Comparison of ENCODE assay signal across 8 cellular contexts in genomic region chr17:42677012-42677857, GRCh38. TPM values are rescaled to one million over a fixed set of nuclear protein-coding genes. Genes with fewer than 3 reads are reported as not detected.
A peak's percentile ranks its signal among the peaks of the same experiment; 100 is the strongest.
DNase-seq lines count a peak whose midpoint lies in the region; ATAC-seq and TF ChIP-seq lines count a peak whose summit lies in the region.

No MANE protein-coding gene starts in this region.

- H3K9me3 Mint-ChIP-seq in osteocyte (ENCODE audit: unreplicated experiment): no peaks in the 10 kb centered on the region

- H3K9me3 ChIP-seq in adipocyte (ENCODE audit: control insufficient read depth, low read length) (no peaks in the 10 kb centered on the region), thoracic aorta (no peaks in the 10 kb centered on the region)

- H3K27ac ChIP-seq in thoracic aorta: peak overlapping the region; percentile 96 to 98

- H3K27me3 ChIP-seq in adipocyte (replicated peaks; ENCODE audit: control insufficient read depth, insufficient read depth, low read length) (no peaks in the 10 kb centered on the region), thoracic aorta (replicated peaks; ENCODE audit: insufficient read depth) (no peaks in the 10 kb centered on the region)

- no peaks in the 10 kb centered on the region for H3K36me3 Mint-ChIP-seq in osteocyte (ENCODE audit: unreplicated experiment)

- H3K4me1 Mint-ChIP-seq in osteocyte (ENCODE audit: unreplicated experiment): peaks cover 46% of the 10 kb centered on the region

- no peak for TF ChIP-seq CTCF in GM10266 (IDR thresholded peaks at IDR 0.05; ENCODE audit: control insufficient read depth, insufficient read depth, low read depth, missing control alignments)
- TF ChIP-seq CTCF in osteocyte (IDR thresholded peaks at IDR 0.05): no peak
- no peak for TF ChIP-seq CTCF in thoracic aorta (IDR thresholded peaks at IDR 0.05)

- peaks cover 49% of the 10 kb centered on the region for H3K4me1 ChIP-seq in adipocyte (ENCODE audit: control insufficient read depth, insufficient read depth, low read length)
- peaks cover 60 to 65% of the 10 kb centered on the region in 2 donors for H3K4me1 ChIP-seq in thoracic aorta (ENCODE audit: control insufficient read depth in 1 of 2, low read depth in 2 of 2)

- H3K4me3 Mint-ChIP-seq in osteocyte (ENCODE audit: unreplicated experiment): peak overlapping the region; percentile 86

- peak; percentile 59 for ATAC-seq in HG02763 (IDR thresholded peaks at IDR 0.05; ENCODE audit: unreplicated experiment)
- ATAC-seq in Right ventricle myocardium superior (ENCODE audit: poor library complexity): peak; percentile 64
- peak; percentile 75 for ATAC-seq in thoracic aorta (ENCODE audit: insufficient number of reproducible peaks, low FRiP score, low read depth)

- no peaks in the 10 kb centered on the region for H3K27me3 Mint-ChIP-seq in osteocyte (ENCODE audit: unreplicated experiment)

- H3K27ac Mint-ChIP-seq in osteocyte (ENCODE audit: unreplicated experiment): peak overlapping the region; percentile 95

- DNase-seq in GM10266 (ENCODE audit: extremely low spot score): peak; percentile 100
- DNase-seq in NCI-H1417 treated with DMSO at 0.1 percent for 48 hours (lab: John Stamatoyannopoulos, UW): peak; percentile 99
- peak; percentile 99 for DNase-seq in SW480 (ENCODE audit: low spot score)
- peak; percentile 100 for DNase-seq in adipocyte (ENCODE audit: low read depth)
- peak; percentile 100 for DNase-seq in Right ventricle myocardium superior
- DNase-seq in osteocyte (ENCODE audit: extremely low spot score, unreplicated experiment): peak; percentile 100
- DNase-seq in thoracic aorta (ENCODE audit: low spot score): peak; percentile 100

- H3K36me3 ChIP-seq in adipocyte (ENCODE audit: control insufficient read depth, insufficient read depth, low read length, severe bottlenecking) (peaks cover 14% of the 10 kb centered on the region), thoracic aorta (peaks cover 12% of the 10 kb centered on the region)

- intact Hi-C loops in Right ventricle myocardium superior (cut with DNase I): loop anchor here (5.0 kb wide), 1 partner anchor 70 kb away; the partner anchor contains the start of genes RETREG3 and TUBG1

- peak overlapping the region; percentile 97 for H3K9ac ChIP-seq in adipocyte (ENCODE audit: low read length)

- H3K4me3 ChIP-seq in adipocyte (ENCODE audit: low read length) (peak overlapping the region; percentile 98), thoracic aorta (peak overlapping the region; percentile 93)

RNA-seq across cellular contexts. Expression of gene PLEKHH3, which starts 0.4 kb away (rescaled TPM):
- total RNA-seq in Right ventricle myocardium superior (27.5 TPM), osteocyte (26.7 and 28.9 TPM in 2 replicates), thoracic aorta (10 to 100 TPM; 54.8 to 59.2 TPM)

RNA-seq across cellular contexts. Expression of gene CCR10, which starts 4.4 kb away (rescaled TPM):
- total RNA-seq in Right ventricle myocardium superior (1.0 TPM), osteocyte (1.2 and 1.6 TPM in 2 replicates), thoracic aorta (1 to 10 TPM; 3.2 to 3.4 TPM)

RNA-seq across cellular contexts. Expression of gene CNTNAP1, which starts 5.1 kb away (rescaled TPM):
- total RNA-seq in Right ventricle myocardium superior (4.2 TPM), osteocyte (35.8 and 40.4 TPM in 2 replicates), thoracic aorta (10 to 100 TPM in 1 of 2 donors, 1 to 10 TPM in 1; 9.1 to 19.6 TPM)

RNA-seq across cellular contexts. Expression of gene TUBG2, which starts 18.2 kb away (rescaled TPM):
- 12.4 TPM for total RNA-seq in Right ventricle myocardium superior
- 32.8 and 33.3 TPM in 2 replicates for total RNA-seq in osteocyte
- 10 to 100 TPM; 47.2 to 49.0 TPM for total RNA-seq in thoracic aorta

Comparison
In these comparisons a context has a peak if more than half of its experiments do, and no peak if none do; other contexts are left out.
1. Peak in every context shown above with its lines: DNase-seq, ATAC-seq, H3K4me3 ChIP-seq and H3K27ac ChIP-seq.